Comparison of ENCODE assay signal across 1 cellular context in genomic region chr13:48876289-48876688, GRCh38.
TF ChIP-seq lines count a peak whose summit lies in the region.

No MANE protein-coding gene starts in this region.

TF ChIP-seq in H1, 55 proteins besides CTCF, POLR2A, EP300 and RAD21 (continued from another document):
- peak; percentile 43 for TF ChIP-seq CHD7 (IDR thresholded peaks at IDR 0.05; ENCODE audit: insufficient replicate concordance, low read length)
